ENCODE assay signal across 17 cellular contexts in the genomic region with DNA sequence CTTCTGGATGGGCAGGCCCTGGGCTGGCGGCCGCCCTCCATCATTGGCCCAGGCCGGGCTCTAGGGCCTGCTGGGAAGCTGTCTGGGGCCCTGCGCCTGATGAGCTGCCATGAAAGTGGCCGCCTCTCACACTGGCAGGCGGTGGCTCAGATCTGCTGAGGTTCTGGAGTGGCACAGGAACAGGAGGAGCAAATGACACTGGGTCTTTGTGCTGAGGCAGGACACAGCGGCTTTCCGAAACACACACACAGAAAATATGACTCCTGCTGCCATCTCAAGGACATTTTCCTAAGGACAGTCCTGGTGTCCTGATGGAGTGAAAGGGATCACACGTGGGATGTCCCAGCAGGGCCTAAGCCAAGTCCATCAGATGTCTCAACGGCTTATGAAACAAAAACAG.
"Had no signal": no experiment of that assay in that cellular context is flagged by ENCODE, and none has a peak within 500 bp of the region (broad histone marks: within the 10 kb centered on the region; RNA-seq: fewer than 3 reads in every experiment).

No MANE protein-coding gene starts in this region.

- H3K9me3 ChIP-seq: gastrocnemius medialis, lower lobe of right lung, neutrophil, psoas muscle had no signal

- H3K36me3 Mint-ChIP-seq: activated naive CD8-positive, alpha-beta T cell had no signal

- H3K4me3 ChIP-seq: gastrocnemius medialis, hepatocyte, lower lobe of right lung, psoas muscle had no signal

- ATAC-seq: gastrocnemius medialis; lower lobe of right lung; naive thymus-derived CD4-positive, alpha-beta T cell; psoas muscle; sciatic nerve; SK-N-SH treated with all-trans-retinoic acid at 6 μM for 48 hours; stimulated activated naive CD8-positive, alpha-beta T cell treated with anti-CD3 and anti-CD28 coated beads, Interleukin-15, Interleukin-2, amounts not matched to agents 100 U/mL and 50 U/mL, for 24 hours had no signal

- H3K4me2 ChIP-seq: hepatocyte had no signal

- H3K27me3 ChIP-seq: gastrocnemius medialis, hepatocyte, neutrophil had no signal

- H3K79me2 ChIP-seq: hepatocyte had no signal

- DNase-seq: activated B cell treated with CpG ODN at 0.5 μM for 24 hours; activated CD4-positive, alpha-beta T cell treated with anti-CD3 and anti-CD28 coated beads, Interleukin-2, amount 50 U/mL, for 1 hour; activated effector memory CD4-positive, alpha-beta T cell treated with Interleukin-2 at 50 U/mL for 16 hours; effector CD8-positive, alpha-beta T cell; gastrocnemius medialis; kidney glomerular epithelial cell; lower lobe of right lung; naive thymus-derived CD4-positive, alpha-beta T cell; psoas muscle; stimulated activated CD4-positive, alpha-beta T cell treated with anti-CD3 and anti-CD28 coated beads, Interleukin-2, amount 100 ng/mL, for 24 hours; stimulated activated naive CD8-positive, alpha-beta T cell treated with anti-CD3 and anti-CD28 coated beads, Interleukin-15, Interleukin-2, amounts not matched to agents 100 U/mL and 50 U/mL, for 24 hours had no signal

- H2AFZ ChIP-seq: hepatocyte had no signal

- H3K4me3 Mint-ChIP-seq: activated B cell treated with CpG ODN at 0.5 μM for 24 hours; activated naive CD8-positive, alpha-beta T cell; naive thymus-derived CD4-positive, alpha-beta T cell; T-helper 1 cell treated with Interleukin-12 subunit alpha and Interleukin-12 subunit beta and Interleukin-4 antibody, amounts not matched to agents 30 μg/mL and 1 μg/mL, for 36 hours had no signal

- H3K27me3 Mint-ChIP-seq: activated B cell treated with CpG ODN at 0.5 μM for 24 hours; activated naive CD8-positive, alpha-beta T cell; naive thymus-derived CD4-positive, alpha-beta T cell had no signal

- H3K27ac ChIP-seq: gastrocnemius medialis, hepatocyte, lower lobe of right lung, neutrophil, psoas muscle had no signal

- H3K4me1 ChIP-seq: gastrocnemius medialis, lower lobe of right lung, psoas muscle had no signal

- H3K4me1 Mint-ChIP-seq: activated B cell treated with CpG ODN at 0.5 μM for 24 hours; naive thymus-derived CD4-positive, alpha-beta T cell had no signal

- H3K9me3 Mint-ChIP-seq: activated B cell treated with CpG ODN at 0.5 μM for 24 hours; naive thymus-derived CD4-positive, alpha-beta T cell; T-helper 1 cell treated with Interleukin-12 subunit alpha and Interleukin-12 subunit beta and Interleukin-4 antibody, amounts not matched to agents 30 μg/mL and 1 μg/mL, for 36 hours had no signal

- H3K27ac Mint-ChIP-seq: activated B cell treated with CpG ODN at 0.5 μM for 24 hours; activated naive CD8-positive, alpha-beta T cell; T-helper 1 cell treated with Interleukin-12 subunit alpha and Interleukin-12 subunit beta and Interleukin-4 antibody, amounts not matched to agents 30 μg/mL and 1 μg/mL, for 36 hours had no signal
